ENCODE assay signal across 8 cellular contexts in the genomic region with DNA sequence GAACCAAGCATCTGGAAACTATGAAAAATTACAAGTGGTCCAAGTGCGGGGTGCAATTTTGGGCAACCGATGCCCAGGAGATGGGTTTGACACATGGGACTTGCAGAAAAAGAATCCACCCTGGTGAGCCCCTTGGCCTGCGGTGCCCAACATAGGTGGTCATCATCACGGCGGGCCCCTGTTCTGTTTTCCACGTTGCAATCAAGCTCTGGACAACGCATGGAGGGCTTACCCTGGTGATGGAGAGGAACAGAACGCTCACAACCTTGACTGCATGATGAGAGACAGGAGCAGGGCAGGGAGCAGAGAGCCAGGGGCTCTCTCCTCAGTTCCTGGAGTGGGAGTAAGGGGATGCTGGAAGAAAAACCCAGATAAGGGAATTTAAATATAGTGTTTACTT.
"Had no signal": no experiment of that assay in that cellular context is flagged by ENCODE, and none has a peak within 500 bp of the region (broad histone marks: within the 10 kb centered on the region; RNA-seq: fewer than 3 reads in every experiment).

No MANE protein-coding gene starts in this region.

- H2AFZ ChIP-seq: GM23248 had no signal

- H3K9me3 ChIP-seq: HAP-1 had no signal

- ATAC-seq: HCT116, HepG2 had no signal

- H3K27ac ChIP-seq: GM23248, HL-60 had no signal

- H3K36me3 ChIP-seq: HAP-1 had no signal

- H3K4me1 ChIP-seq: HAP-1 had no signal

- DNase-seq: GM23248, GOT3, H7, HFFc6 had no signal

- H3K4me3 ChIP-seq: GM23248, HAP-1 had no signal

- H3K9ac ChIP-seq: GM23248 had no signal
